Comparison of ENCODE assay signal across 8 cellular contexts in genomic region chr13:49214917-49215376, GRCh38. TPM values are rescaled to one million over a fixed set of nuclear protein-coding genes. Genes with fewer than 3 reads are reported as not detected.
DNase-seq lines count a peak whose midpoint lies in the region; ATAC-seq, FAIRE-seq and TF ChIP-seq lines count a peak whose summit lies in the region.

No MANE protein-coding gene starts in this region.

- FAIRE-seq in GM19239 (lab: Jason Lieb, UNC) = no peak

- TF ChIP-seq EP300 in upper lobe of left lung (IDR thresholded peaks at IDR 0.05) (no peak), ovary (IDR thresholded peaks at IDR 0.05) (no peak)

- ATAC-seq in upper lobe of left lung (ENCODE audit: low FRiP score in 2 of 2) = peak; percentile 57 to 62

- H2AFZ ChIP-seq in Loucy (ENCODE audit: low read length) = peak overlapping the region; percentile 83

- no peak overlapping the region for H3K9ac ChIP-seq in Loucy (ENCODE audit: low read depth, low read length, poor library complexity, severe bottlenecking)

- DNase-seq in CD1c-positive myeloid dendritic cell (ENCODE audit: extremely low spot score) = peak; percentile 84
- DNase-seq in GM19239 (ENCODE audit: insufficient read length, low spot score) = peak; percentile 48
- peak; percentile 67 for DNase-seq in activated CD8-positive, alpha-beta memory T cell treated with anti-CD3 and anti-CD28 coated beads for 24 hours
- DNase-seq in iPS-NIHi11 (ENCODE audit: low spot score) = peak; percentile 61
- DNase-seq in upper lobe of left lung = peak in 1 of 2 donors; percentile 77
- DNase-seq in NCI-H128 (lab: John Stamatoyannopoulos, UW; ENCODE audit: unreplicated experiment) = no peak
- DNase-seq in ovary = no peak

- H3K27me3 ChIP-seq in Loucy (ENCODE audit: insufficient read depth, low read length, poor library complexity, severe bottlenecking) (no peaks in the 10 kb centered on the region), upper lobe of left lung (peaks cover 0 to 9% (median 3%) of the 10 kb centered on the region in 4 donors), ovary (no peaks in the 10 kb centered on the region)

- intact Hi-C loops in ovary (cut with DNase I) = no loop called here

- H3K4me3 ChIP-seq in Loucy (ENCODE audit: low read length, poor library complexity, severe bottlenecking) (peak overlapping the region; percentile 49), upper lobe of left lung (no peak overlapping the region), ovary (no peak overlapping the region)

- peaks cover 12% of the 10 kb centered on the region for H3K4me1 ChIP-seq in Loucy (ENCODE audit: insufficient read depth, low read length, poor library complexity, severe bottlenecking)
- peaks cover 10 to 26% (median 16%) of the 10 kb centered on the region in 4 donors for H3K4me1 ChIP-seq in upper lobe of left lung
- H3K4me1 ChIP-seq in ovary (ENCODE audit: insufficient read depth) = no peaks in the 10 kb centered on the region

- peak overlapping the region in 2 of 4 donors; percentile 37 to 54 for H3K27ac ChIP-seq in upper lobe of left lung
- H3K27ac ChIP-seq in ovary = no peak overlapping the region

- no peaks in the 10 kb centered on the region for H3K9me2 ChIP-seq in Loucy (replicated peaks; ENCODE audit: low read depth, low read length)

- peak; percentile 53 for TF ChIP-seq CTCF in Loucy (conservative IDR thresholded peaks at IDR 0.05; ENCODE audit: low read length)
- peak in 2 of 6 experiments; percentile 11 to 14 for TF ChIP-seq CTCF in upper lobe of left lung (IDR thresholded peaks at IDR 0.05)
- no peak for TF ChIP-seq CTCF in ovary (IDR thresholded peaks at IDR 0.05)

- TF ChIP-seq POLR2A in upper lobe of left lung (IDR thresholded peaks at IDR 0.05) (no peak), ovary (IDR thresholded peaks at IDR 0.05) (no peak)

- no peaks in the 10 kb centered on the region for H3K79me2 ChIP-seq in Loucy (ENCODE audit: insufficient read depth, low read length)

- 37 to 62% methylated on average over 6 of the region's 6 CpGs for WGBS in upper lobe of left lung, 2 donors
- WGBS in ovary, 3 donors = 30 to 47% (median 42%) methylated on average over 6 of the region's 6 CpGs

- H4K20me1 ChIP-seq in Loucy (ENCODE audit: insufficient read depth, low read length, poor library complexity, severe bottlenecking) = no peaks in the 10 kb centered on the region

- H3F3A ChIP-seq in Loucy (ENCODE audit: low read depth) = no peaks in the 10 kb centered on the region

- H3K9me3 ChIP-seq in Loucy (ENCODE audit: insufficient read depth, low read depth, low read length) = no peaks in the 10 kb centered on the region
- H3K9me3 ChIP-seq in upper lobe of left lung = no peaks in the 10 kb centered on the region
- no peaks in the 10 kb centered on the region for H3K9me3 ChIP-seq in ovary

- H3K4me2 ChIP-seq in Loucy (ENCODE audit: low read depth, low read length, poor library complexity, severe bottlenecking) = peak overlapping the region; percentile 47

- H3K36me3 ChIP-seq in Loucy (ENCODE audit: insufficient read depth, low read length) (no peaks in the 10 kb centered on the region), upper lobe of left lung (no peaks in the 10 kb centered on the region), ovary (no peaks in the 10 kb centered on the region)

RNA-seq across cellular contexts. Expression of gene MLNR, which starts 5.2 kb away (rescaled TPM):
- total RNA-seq in upper lobe of left lung = under 1 TPM in 2 of 6 donors, not detected in 4; 0.30 to 0.49 TPM
- not detected for total RNA-seq in ovary
- polyA plus RNA-seq in ovary = not detected

RNA-seq across cellular contexts. Expression of gene CDADC1, which starts 32.8 kb away (rescaled TPM):
- total RNA-seq in upper lobe of left lung (10 to 100 TPM in 4 of 6 donors, 1 to 10 TPM in 2; 4.2 to 16.4 (median 10.6) TPM), ovary (10 to 100 TPM in 5 of 7 donors, 1 to 10 TPM in 2; 7.9 to 17.9 (median 14.0) TPM)
- polyA plus RNA-seq in ovary = 1 to 10 TPM; 7.5 to 8.8 TPM

Comparison
In these comparisons a context has a peak if more than half of its experiments do, and no peak if none do; other contexts are left out.
1. DNase-seq: peak in CD1c-positive myeloid dendritic cell (single experiment), GM19239 (single experiment), activated CD8-positive, alpha-beta memory T cell treated with anti-CD3 and anti-CD28 coated beads for 24 hours (single experiment) and iPS-NIHi11 (single experiment); none in NCI-H128 (single experiment) and ovary (0 of 5).